In the genomic region with DNA sequence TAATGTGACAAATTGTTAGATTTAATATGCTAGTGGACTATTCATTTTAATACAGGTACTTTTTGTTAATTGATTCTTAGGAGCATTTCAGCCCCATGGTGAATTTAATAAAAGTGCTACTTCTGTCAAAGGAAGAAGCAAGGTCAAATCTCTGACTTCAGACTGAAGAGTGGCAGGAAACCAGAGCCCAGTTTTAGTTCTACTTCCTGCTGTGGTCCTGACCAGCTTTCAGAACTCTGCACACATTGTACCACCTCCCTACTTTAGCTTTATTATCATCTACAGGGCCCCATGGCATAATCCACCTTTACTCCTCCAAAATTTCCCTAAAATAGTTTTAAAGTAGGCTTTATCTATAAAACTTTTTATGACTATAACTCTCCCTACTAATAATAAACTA, we compare ENCODE assay signal across 13 cellular contexts. TPM values are rescaled to one million over a fixed set of nuclear protein-coding genes. Genes with fewer than 3 reads are reported as not detected.
DNase-seq lines count a peak whose midpoint lies in the region; ATAC-seq and TF ChIP-seq lines count a peak whose summit lies in the region.
"Had no signal": no experiment of that assay in that cellular context is flagged by ENCODE, and none has a peak within 500 bp of the region (broad histone marks: within the 10 kb centered on the region; RNA-seq: fewer than 3 reads in every experiment).

No MANE protein-coding gene starts in this region.

- peaks cover 12% of the 10 kb centered on the region for H3K4me1 Mint-ChIP-seq in mesothelial cell of epicardium
- H3K4me1 Mint-ChIP-seq: naive B cell had no signal

- no peak overlapping the region for H3K4me3 ChIP-seq in SK-N-MC

- H3K27ac ChIP-seq in SK-N-MC, result peak overlapping the region; percentile 74; the same call in 1 of the 2 replicates
- H3K27ac ChIP-seq: C4-2B had no signal

- H3K27me3 Mint-ChIP-seq in mesothelial cell of epicardium (ENCODE audit: low read depth), result no peaks in the 10 kb centered on the region
- H3K27me3 Mint-ChIP-seq: progenitor cell of endocrine pancreas had no signal

- H3K27ac Mint-ChIP-seq in mesothelial cell of epicardium, result no peak overlapping the region
- H3K27ac Mint-ChIP-seq: naive B cell, progenitor cell of endocrine pancreas had no signal

- H3K36me3 ChIP-seq in SK-N-MC (ENCODE audit: insufficient read depth, low read length), result peaks cover 10% of the 10 kb centered on the region; the same call in 1 of the 2 replicates

- H3K36me3 Mint-ChIP-seq in mesothelial cell of epicardium, result peaks cover 21% of the 10 kb centered on the region
- H3K36me3 Mint-ChIP-seq: naive B cell had no signal

- H3K9ac ChIP-seq in SK-N-MC (ENCODE audit: insufficient read length), result no peak overlapping the region

- H3K9me3 Mint-ChIP-seq in mesothelial cell of epicardium, result peaks cover 22% of the 10 kb centered on the region

- H3K4me3 Mint-ChIP-seq in mesothelial cell of epicardium, result no peak overlapping the region
- H3K4me3 Mint-ChIP-seq: naive B cell had no signal

- TF ChIP-seq CTCF in mesothelial cell of epicardium (IDR thresholded peaks at IDR 0.05; ENCODE audit: unreplicated experiment), result no peak

- DNase-seq in SK-N-MC (ENCODE audit: low read depth, low spot score) (no peak), mesothelial cell of epicardium (ENCODE audit: low spot score in 2 of 2, unreplicated experiment in 2 of 2) (no peak)
- DNase-seq in activated CD4-positive, alpha-beta T cell treated with anti-CD3 and anti-CD28 coated beads, Interleukin-2, amount 50 U/mL, for 4 hours, result no peak
- DNase-seq: dermis blood vessel endothelial cell, MV-4-11, naive B cell, T-helper 2 cell had no signal

- H3K9me3 ChIP-seq in SK-N-MC (ENCODE audit: low read depth, low read length), result no peaks in the 10 kb centered on the region

- ATAC-seq in GM19043 (IDR thresholded peaks at IDR 0.05; ENCODE audit: low read depth, unreplicated experiment) (peak; percentile 37), GM21576 (IDR thresholded peaks at IDR 0.05; ENCODE audit: unreplicated experiment) (peak; percentile 71), HG03103 (IDR thresholded peaks at IDR 0.05; ENCODE audit: low read depth, unreplicated experiment) (peak; percentile 54), GM18517 (IDR thresholded peaks at IDR 0.05; ENCODE audit: unreplicated experiment) (no peak)

RNA-seq across cellular contexts. Expression of gene CTTNBP2, which starts 33.7 kb away (rescaled TPM):
- total RNA-seq in mesothelial cell of epicardium, result 10.8 to 12.1 TPM (median 11.7 TPM) in 3 replicates
